In the genomic region with DNA sequence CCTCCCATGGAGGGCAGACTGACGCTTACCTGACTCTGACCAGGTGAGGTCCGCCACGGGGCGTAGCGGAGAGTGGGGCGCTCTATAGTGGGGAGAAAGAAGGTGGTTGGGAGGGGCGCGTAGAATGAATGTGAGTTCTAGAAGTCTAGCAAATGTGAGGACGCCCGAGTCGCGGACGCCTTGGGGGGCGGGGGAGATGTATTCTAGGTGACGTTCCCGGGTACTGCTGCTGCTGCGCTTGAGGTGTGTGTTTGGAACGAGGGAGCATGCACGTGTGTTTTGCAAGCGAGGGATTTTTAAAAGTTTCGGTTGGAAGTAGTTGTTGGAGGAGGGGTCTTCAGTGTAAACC, we compare ENCODE assay signal across 8 cellular contexts. TPM values are rescaled to one million over a fixed set of nuclear protein-coding genes. Genes with fewer than 3 reads are reported as not detected.
DNase-seq lines count a peak whose midpoint lies in the region; ATAC-seq and TF ChIP-seq lines count a peak whose summit lies in the region.

No MANE protein-coding gene starts in this region.

- ATAC-seq in GM19455 (IDR thresholded peaks at IDR 0.05; ENCODE audit: unreplicated experiment) (peak; percentile 49), HG03575 (IDR thresholded peaks at IDR 0.05; ENCODE audit: extremely low read depth, insufficient number of reproducible peaks, low FRiP score, unreplicated experiment) (peak; percentile 20)

- TF ChIP-seq CTCF in SK-N-SH (IDR thresholded peaks at IDR 0.05), result no peak

- TF ChIP-seq EP300 in SK-N-SH (IDR thresholded peaks at IDR 0.05; ENCODE audit: borderline replicate concordance in 1 of 2, low read depth in 1 of 2, low read length in 1 of 2), result no peak

- no peak for TF ChIP-seq RAD21 in SK-N-SH (IDR thresholded peaks at IDR 0.05; ENCODE audit: low read length)

- WGBS in SK-N-SH (ENCODE audit: low lambda C conversion rate), result 1% methylated on average over 21 of the region's 21 CpGs

- CTCF ChIA-PET in SK-N-SH (lab: Yijun Ruan, JAX), result interaction anchor here (0.6 to 1.4 kb wide), 4 partner anchors 13 to 1874 kb away, joined by 3 to 5 read pairs (median 3); no protein-coding TSS in a partner anchor

- H3K9me2 ChIP-seq in SK-N-SH, result no peaks in the 10 kb centered on the region

- H3K4me1 ChIP-seq in SK-N-SH (ENCODE audit: control insufficient read depth in 1 of 2, insufficient read depth in 2 of 2, low read depth in 1 of 2, low read length in 1 of 2), result peaks cover 0 to 9% of the 10 kb centered on the region in 2 experiments; a peak in 3 of 4 replicates

- H3F3A ChIP-seq in SK-N-SH (replicated peaks; ENCODE audit: insufficient read depth), result no peaks in the 10 kb centered on the region

- H3K9me3 ChIP-seq in SK-N-SH, result no peaks in the 10 kb centered on the region

- H3K4me2 ChIP-seq in SK-N-SH, result peak overlapping the region; percentile 82

- H3K9ac ChIP-seq in SK-N-SH, result peak overlapping the region; percentile 97

- peak overlapping the region; percentile 82 for H3K4me3 ChIP-seq in SK-N-SH (ENCODE audit: low read depth in 2 of 2, low read length in 1 of 2)

- no peaks in the 10 kb centered on the region for H3K27me3 ChIP-seq in SK-N-SH (ENCODE audit: insufficient read depth)

- H2AFZ ChIP-seq in SK-N-SH (ENCODE audit: low read depth), result peak overlapping the region; percentile 95; the same call in 1 of the 2 replicates

- POLR2A ChIA-PET in SK-N-SH (lab: Yijun Ruan, JAX), result interaction anchor here (1.4 kb wide), 1 partner anchor 149 kb away, joined by 5 read pairs; no protein-coding TSS in a partner anchor

- H4K20me1 ChIP-seq in SK-N-SH (ENCODE audit: insufficient read depth), result peaks cover 9% of the 10 kb centered on the region

- H3K36me3 ChIP-seq in SK-N-SH (replicated peaks in 1 of 2; ENCODE audit: control insufficient read depth in 1 of 2, insufficient read depth in 2 of 2, low read length in 1 of 2), result peaks cover 18 to 38% of the 10 kb centered on the region in 2 experiments

- DNase-seq in COR-L47 (lab: John Stamatoyannopoulos, UW), result peak; percentile 51
- peak; percentile 54 for DNase-seq in SK-N-SH
- DNase-seq in iPS-NIHi11 (ENCODE audit: low spot score), result peak; percentile 64
- peak; percentile 13 to 36 (median 22) for DNase-seq in stimulated activated CD4-positive, alpha-beta T cell treated with anti-CD3 and anti-CD28 coated beads, Interleukin-1b, Interleukin-23, amount 100 ng/mL, for 24 hours (ENCODE audit: low read depth in 4 of 4, low spot score in 1 of 4)
- no peak for DNase-seq in pons (ENCODE audit: low spot score)

- peaks cover 56% of the 10 kb centered on the region for H3K79me2 ChIP-seq in SK-N-SH (ENCODE audit: insufficient read depth)

- H3K27ac ChIP-seq in SK-N-SH (ENCODE audit: low read depth in 2 of 2, low read length in 1 of 2) (peak overlapping the region; percentile 91), angular gyrus (ENCODE audit: low read depth, low read length) (peak overlapping the region; percentile 93)

TF ChIP-seq in SK-N-SH, 30 proteins besides CTCF, POLR2A, EP300 and RAD21:
- TF ChIP-seq MXI1 (IDR thresholded peaks at IDR 0.05; ENCODE audit: low read depth, low read length), result peak; percentile 85; the same call in 1 of the 2 replicates
- TF ChIP-seq USF2 (IDR thresholded peaks at IDR 0.05; ENCODE audit: borderline replicate concordance, low read depth, low read length), result no peak
- TF ChIP-seq SIN3A (IDR thresholded peaks at IDR 0.05; ENCODE audit: borderline replicate concordance, low read depth, low read length), result 0 out of 2 replicates have a peak, but pooled peaks have one; percentile 67

RNA-seq across cellular contexts. Expression of gene RIF1, which starts 0.8 kb away (rescaled TPM):
- polyA plus RNA-seq in SK-N-SH (2012; rRNA removed), result 2.4 and 3.0 TPM in 2 replicates
- polyA plus RNA-seq in SK-N-SH (2012; cell fraction: cytosol; rRNA removed), result 2.8 and 2.9 TPM in 2 replicates
- 4.6 and 8.3 TPM in 2 replicates for polyA plus RNA-seq in SK-N-SH (2012; cell fraction: nucleus; rRNA removed)

RNA-seq across cellular contexts. Expression of gene TNFAIP6, which starts 53.1 kb away (rescaled TPM):
- polyA plus RNA-seq in SK-N-SH (2012; rRNA removed), result 0.58 and 1.0 TPM in 2 replicates
- 1.6 and 1.7 TPM in 2 replicates for polyA plus RNA-seq in SK-N-SH (2012; cell fraction: cytosol; rRNA removed)
- polyA plus RNA-seq in SK-N-SH (2012; cell fraction: nucleus; rRNA removed), result 0.50 and 1.3 TPM in 2 replicates
